In the genomic region with DNA sequence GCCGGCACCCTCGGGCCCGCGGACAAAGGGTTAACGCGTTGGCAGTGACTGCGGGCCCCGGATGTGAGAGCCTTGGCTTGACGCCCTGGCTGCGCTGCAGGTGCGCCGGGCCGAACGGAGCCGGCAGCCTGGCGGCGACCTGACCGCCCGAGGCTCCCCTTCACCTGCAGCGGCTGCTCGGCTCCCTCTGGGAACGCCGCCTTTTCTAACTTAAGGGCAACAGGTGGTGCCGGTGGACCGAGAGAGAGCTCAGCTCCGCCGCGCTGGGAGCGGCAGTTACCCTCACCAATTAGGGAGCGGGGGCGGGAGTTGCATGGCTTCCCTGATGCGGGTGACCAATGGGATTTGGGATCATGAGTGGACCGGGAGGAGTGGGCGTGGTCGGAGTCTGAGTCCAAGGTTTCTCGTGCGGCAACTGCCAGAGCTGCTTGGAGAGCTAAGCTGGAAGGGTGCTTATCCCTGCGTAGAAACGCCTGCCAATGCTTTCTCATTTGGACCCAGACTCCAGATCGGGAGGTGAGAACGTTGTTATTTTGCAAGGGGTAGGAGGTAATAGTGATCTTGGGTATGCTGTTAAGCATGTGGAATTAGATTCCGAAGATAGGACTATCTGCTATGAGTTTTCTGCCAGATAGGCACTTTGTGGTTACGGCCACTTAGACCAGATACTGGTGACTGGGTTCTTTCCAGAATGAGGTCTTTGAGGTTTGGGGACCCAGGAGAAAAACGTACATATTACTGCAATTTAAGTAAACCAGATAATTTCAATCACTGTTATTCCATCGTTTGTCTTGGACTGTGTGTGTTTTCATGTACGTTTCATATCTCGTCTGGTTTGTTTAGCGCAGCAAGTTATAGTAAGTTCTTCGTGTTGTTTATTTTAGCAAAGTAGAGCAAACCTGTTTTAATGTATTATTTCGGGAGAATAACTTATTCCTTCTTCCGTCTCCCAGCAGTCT, we compare ENCODE assay signal across 1 cellular context.
A peak's percentile ranks its signal among the peaks of the same experiment; 100 is the strongest.
TF ChIP-seq lines count a peak whose summit lies in the region.

A gene with protein sequence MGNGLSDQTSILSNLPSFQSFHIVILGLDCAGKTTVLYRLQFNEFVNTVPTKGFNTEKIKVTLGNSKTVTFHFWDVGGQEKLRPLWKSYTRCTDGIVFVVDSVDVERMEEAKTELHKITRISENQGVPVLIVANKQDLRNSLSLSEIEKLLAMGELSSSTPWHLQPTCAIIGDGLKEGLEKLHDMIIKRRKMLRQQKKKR (plus strand): TSS at position 421 of the 959 bp plus-strand sequence. CDS start 622 bp downstream, outside the sequence.

TF ChIP-seq in HepG2, 621 proteins besides CTCF, POLR2A, EP300 and RAD21 (continued from another document and continues in another):
- TF ChIP-seq SOX13 (IDR thresholded peaks at IDR 0.05), result no peak
- 0 out of 4 replicates have a peak, but pooled peaks of 1 of the 2 experiments have one; percentile 12 for TF ChIP-seq SOX13 (CRISPR knock-in tag; conservative IDR thresholded peaks at IDR 0.05 in 1 of 2, IDR thresholded peaks at IDR 0.05 in 1 of 2)
- 0 out of 2 replicates have a peak, but pooled peaks have one; percentile 44 for TF ChIP-seq PCBP1 (IDR thresholded peaks at IDR 0.05; ENCODE audit: borderline replicate concordance, low read depth, low read length)
- no peak for TF ChIP-seq ZNF616 (CRISPR knock-in tag; IDR thresholded peaks at IDR 0.05; ENCODE audit: low read depth)
- peak; percentile 46; the same call in 1 of the 2 replicates for TF ChIP-seq TFE3 (CRISPR knock-in tag; IDR thresholded peaks at IDR 0.05)
- TF ChIP-seq ZNF773 (CRISPR knock-in tag; IDR thresholded peaks at IDR 0.05; ENCODE audit: borderline replicate concordance), result no peak
- peak; percentile 43; the same call in 1 of the 2 replicates for TF ChIP-seq ZNF724P (CRISPR knock-in tag; IDR thresholded peaks at IDR 0.05; ENCODE audit: borderline replicate concordance)
- no peak for TF ChIP-seq ZNF543 (CRISPR knock-in tag; IDR thresholded peaks at IDR 0.05)
- no peak for TF ChIP-seq HHEX (CRISPR knock-in tag; IDR thresholded peaks at IDR 0.05)
- TF ChIP-seq MED1 (CRISPR knock-in tag; IDR thresholded peaks at IDR 0.05), result peak; percentile 47
- TF ChIP-seq ZNF672 (CRISPR knock-in tag; IDR thresholded peaks at IDR 0.05), result no peak
- 0 out of 2 replicates have a peak, but pooled peaks have one; percentile 43 for TF ChIP-seq ZSCAN29 (CRISPR knock-in tag; conservative IDR thresholded peaks at IDR 0.05)
- TF ChIP-seq CBX5 (CRISPR knock-in tag; IDR thresholded peaks at IDR 0.05; ENCODE audit: borderline replicate concordance), result peak; percentile 10; the same call in 1 of the 2 replicates
- TF ChIP-seq HNF4G (IDR thresholded peaks at IDR 0.05; ENCODE audit: borderline replicate concordance, low read depth, low read length), result peak; percentile 33; the same call in 1 of the 2 replicates
- TF ChIP-seq HNF4G (CRISPR knock-in tag; IDR thresholded peaks at IDR 0.05; ENCODE audit: borderline replicate concordance, low read depth), result no peak; the same call in 1 of the 2 replicates
- no peak for TF ChIP-seq PITX1 (CRISPR knock-in tag; IDR thresholded peaks at IDR 0.05)
- TF ChIP-seq ELF4 (CRISPR knock-in tag; IDR thresholded peaks at IDR 0.05; ENCODE audit: borderline replicate concordance), result peak; percentile 33; the same call in 1 of the 2 replicates
- no peak for TF ChIP-seq ZNF7 (CRISPR knock-in tag; IDR thresholded peaks at IDR 0.05)
- TF ChIP-seq TEAD2 (CRISPR knock-in tag; IDR thresholded peaks at IDR 0.05), result no peak
- TF ChIP-seq ZBTB46 (CRISPR knock-in tag; IDR thresholded peaks at IDR 0.05; ENCODE audit: borderline replicate concordance), result no peak; the same call in 1 of the 2 replicates
- no peak for TF ChIP-seq ZNF720 (CRISPR knock-in tag; IDR thresholded peaks at IDR 0.05)
- TF ChIP-seq ZNF792 (CRISPR knock-in tag; IDR thresholded peaks at IDR 0.05), result peak; percentile 64; the same call in 1 of the 2 replicates
- TF ChIP-seq MZF1 (CRISPR knock-in tag; IDR thresholded peaks at IDR 0.05; ENCODE audit: borderline replicate concordance), result no peak
- no peak for TF ChIP-seq CENPX (CRISPR knock-in tag; IDR thresholded peaks at IDR 0.05)
- no peak for TF ChIP-seq TCF7L2 (IDR thresholded peaks at IDR 0.05; ENCODE audit: low read depth, low read length)
- TF ChIP-seq ZNF737 (CRISPR knock-in tag; IDR thresholded peaks at IDR 0.05; ENCODE audit: borderline replicate concordance), result no peak; the same call in 1 of the 2 replicates
- 0 out of 2 replicates have a peak, but pooled peaks have one; percentile 72 for TF ChIP-seq ZNF589 (CRISPR knock-in tag; conservative IDR thresholded peaks at IDR 0.05)
- TF ChIP-seq HNRNPK (IDR thresholded peaks at IDR 0.05; ENCODE audit: low read depth, low read length, poor library complexity, severe bottlenecking), result peak; percentile 65
- TF ChIP-seq RFX5 (IDR thresholded peaks at IDR 0.05; ENCODE audit: low read depth, low read length), result no peak
- no peak for TF ChIP-seq MTF2 (CRISPR knock-in tag; IDR thresholded peaks at IDR 0.05; ENCODE audit: borderline replicate concordance)
- peak; percentile 37 for TF ChIP-seq XRCC5 (optimal IDR thresholded peaks at IDR 0.05; ENCODE audit: low read length)
- no peak for TF ChIP-seq ZBTB14 (CRISPR knock-in tag; IDR thresholded peaks at IDR 0.05)
- no peak for TF ChIP-seq ZNF12 (CRISPR knock-in tag; IDR thresholded peaks at IDR 0.05)
- no peak for TF ChIP-seq ZNF275 (CRISPR knock-in tag; IDR thresholded peaks at IDR 0.05; ENCODE audit: borderline replicate concordance)
- TF ChIP-seq ZNF256 (CRISPR knock-in tag; conservative IDR thresholded peaks at IDR 0.05), result no peak
- TF ChIP-seq ZSCAN30 (CRISPR knock-in tag; IDR thresholded peaks at IDR 0.05), result peak; percentile 44; the same call in 1 of the 2 replicates
- TF ChIP-seq, protein P1, sequence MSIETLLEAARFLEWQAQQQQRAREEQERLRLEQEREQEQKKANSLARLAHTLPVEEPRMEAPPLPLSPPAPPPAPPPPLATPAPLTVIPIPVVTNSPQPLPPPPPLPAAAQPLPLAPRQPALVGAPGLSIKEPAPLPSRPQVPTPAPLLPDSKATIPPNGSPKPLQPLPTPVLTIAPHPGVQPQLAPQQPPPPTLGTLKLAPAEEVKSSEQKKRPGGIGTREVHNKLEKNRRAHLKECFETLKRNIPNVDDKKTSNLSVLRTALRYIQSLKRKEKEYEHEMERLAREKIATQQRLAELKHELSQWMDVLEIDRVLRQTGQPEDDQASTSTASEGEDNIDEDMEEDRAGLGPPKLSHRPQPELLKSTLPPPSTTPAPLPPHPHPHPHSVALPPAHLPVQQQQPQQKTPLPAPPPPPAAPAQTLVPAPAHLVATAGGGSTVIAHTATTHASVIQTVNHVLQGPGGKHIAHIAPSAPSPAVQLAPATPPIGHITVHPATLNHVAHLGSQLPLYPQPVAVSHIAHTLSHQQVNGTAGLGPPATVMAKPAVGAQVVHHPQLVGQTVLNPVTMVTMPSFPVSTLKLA (IDR thresholded peaks at IDR 0.05), result no peak
- no peak for TF ChIP-seq NFIC (IDR thresholded peaks at IDR 0.05; ENCODE audit: low read length)
- TF ChIP-seq DMTF1 (CRISPR knock-in tag; IDR thresholded peaks at IDR 0.05), result peak; percentile 65; the same call in 1 of the 2 replicates
- no peak for TF ChIP-seq ZFAT (CRISPR knock-in tag; conservative IDR thresholded peaks at IDR 0.05)
- TF ChIP-seq, protein P2, sequence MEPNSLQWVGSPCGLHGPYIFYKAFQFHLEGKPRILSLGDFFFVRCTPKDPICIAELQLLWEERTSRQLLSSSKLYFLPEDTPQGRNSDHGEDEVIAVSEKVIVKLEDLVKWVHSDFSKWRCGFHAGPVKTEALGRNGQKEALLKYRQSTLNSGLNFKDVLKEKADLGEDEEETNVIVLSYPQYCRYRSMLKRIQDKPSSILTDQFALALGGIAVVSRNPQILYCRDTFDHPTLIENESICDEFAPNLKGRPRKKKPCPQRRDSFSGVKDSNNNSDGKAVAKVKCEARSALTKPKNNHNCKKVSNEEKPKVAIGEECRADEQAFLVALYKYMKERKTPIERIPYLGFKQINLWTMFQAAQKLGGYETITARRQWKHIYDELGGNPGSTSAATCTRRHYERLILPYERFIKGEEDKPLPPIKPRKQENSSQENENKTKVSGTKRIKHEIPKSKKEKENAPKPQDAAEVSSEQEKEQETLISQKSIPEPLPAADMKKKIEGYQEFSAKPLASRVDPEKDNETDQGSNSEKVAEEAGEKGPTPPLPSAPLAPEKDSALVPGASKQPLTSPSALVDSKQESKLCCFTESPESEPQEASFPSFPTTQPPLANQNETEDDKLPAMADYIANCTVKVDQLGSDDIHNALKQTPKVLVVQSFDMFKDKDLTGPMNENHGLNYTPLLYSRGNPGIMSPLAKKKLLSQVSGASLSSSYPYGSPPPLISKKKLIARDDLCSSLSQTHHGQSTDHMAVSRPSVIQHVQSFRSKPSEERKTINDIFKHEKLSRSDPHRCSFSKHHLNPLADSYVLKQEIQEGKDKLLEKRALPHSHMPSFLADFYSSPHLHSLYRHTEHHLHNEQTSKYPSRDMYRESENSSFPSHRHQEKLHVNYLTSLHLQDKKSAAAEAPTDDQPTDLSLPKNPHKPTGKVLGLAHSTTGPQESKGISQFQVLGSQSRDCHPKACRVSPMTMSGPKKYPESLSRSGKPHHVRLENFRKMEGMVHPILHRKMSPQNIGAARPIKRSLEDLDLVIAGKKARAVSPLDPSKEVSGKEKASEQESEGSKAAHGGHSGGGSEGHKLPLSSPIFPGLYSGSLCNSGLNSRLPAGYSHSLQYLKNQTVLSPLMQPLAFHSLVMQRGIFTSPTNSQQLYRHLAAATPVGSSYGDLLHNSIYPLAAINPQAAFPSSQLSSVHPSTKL (CRISPR knock-in tag; IDR thresholded peaks at IDR 0.05), result peak; percentile 23; the same call in 1 of the 2 replicates
- no peak for TF ChIP-seq ATAD3A (CRISPR knock-in tag; IDR thresholded peaks at IDR 0.05)
- TF ChIP-seq BHLHE40 (IDR thresholded peaks at IDR 0.05; ENCODE audit: low read length), result peak; percentile 29; the same call in 1 of the 2 replicates
